Comparison of ENCODE assay signal across 21 cellular contexts in the genomic region with DNA sequence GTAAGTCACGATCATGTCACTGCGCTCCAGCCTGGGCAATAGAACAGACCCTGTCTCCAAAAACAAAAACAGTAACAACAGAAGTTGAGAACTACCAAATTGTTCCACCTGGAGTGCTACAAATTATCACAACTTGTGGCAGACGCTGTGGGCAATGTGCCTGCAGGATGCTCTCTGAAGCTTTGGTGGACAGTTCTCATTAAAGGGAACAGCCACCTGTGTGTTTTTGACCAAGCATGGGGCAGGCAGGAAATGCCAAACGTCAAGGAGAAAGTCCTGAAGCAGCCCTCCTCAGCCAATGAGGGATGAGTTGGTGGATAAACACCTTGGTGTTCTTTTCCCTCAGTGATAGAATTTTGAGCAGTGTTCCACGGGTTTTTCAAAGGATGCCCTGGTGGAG. TPM values are rescaled to one million over a fixed set of nuclear protein-coding genes. Genes with fewer than 3 reads are reported as not detected.
DNase-seq lines count a peak whose midpoint lies in the region; ATAC-seq, FAIRE-seq and TF ChIP-seq lines count a peak whose summit lies in the region.
"Had no signal": no experiment of that assay in that cellular context is flagged by ENCODE, and none has a peak within 500 bp of the region (broad histone marks: within the 10 kb centered on the region; RNA-seq: fewer than 3 reads in every experiment).

No MANE protein-coding gene starts in this region.

- H3F3A ChIP-seq in PC-3 (ENCODE audit: low read length, unreplicated experiment): no peaks in the 10 kb centered on the region

- in situ Hi-C loops in K562 (cut with MboI): no loop called here

- WGBS in K562 (ENCODE audit: insufficient coverage, low coverage, missing lambda C conversion rate): 31% methylated on average over 5 of the region's 5 CpGs
- WGBS in spleen, 5 donors: 50 to 65% (median 55%) methylated on average over 5 of the region's 5 CpGs

- H3K27ac ChIP-seq in breast epithelium (no peak overlapping the region), PC-3 (ENCODE audit: low read length) (no peak overlapping the region), K562 (ENCODE audit: extremely low read depth, low read depth, low read length) (no peak overlapping the region), spleen (no peak overlapping the region)
- H3K27ac ChIP-seq: HL-60 had no signal

- TF ChIP-seq CTCF in MCF 10A (IDR thresholded peaks at IDR 0.05; ENCODE audit: unreplicated experiment) (no peak), breast epithelium (IDR thresholded peaks at IDR 0.05) (no peak), PC-3 (conservative IDR thresholded peaks at IDR 0.05; ENCODE audit: low read depth, low read length) (no peak), K562 (IDR thresholded peaks at IDR 0.05 in 2 of 3, conservative IDR thresholded peaks at IDR 0.05 in 1 of 3; ENCODE audit: insufficient read depth in 2 of 3, low read depth in 1 of 3, low read length in 3 of 3) (no peak), spleen (IDR thresholded peaks at IDR 0.05 in 8 of 11, conservative IDR thresholded peaks at IDR 0.05 in 3 of 11) (no peak), glutamatergic neuron (IDR thresholded peaks at IDR 0.05; ENCODE audit: partially characterized antibody, unreplicated experiment) (no peak)

- H3K9me2 ChIP-seq in PC-3 (replicated peaks; ENCODE audit: low read length): no peaks in the 10 kb centered on the region

- no peak overlapping the region for H3K4me2 ChIP-seq in PC-3 (ENCODE audit: low read length)
- no peak overlapping the region for H3K4me2 ChIP-seq in K562 (ENCODE audit: insufficient read depth, low read length)

- DNase-seq in MCF 10A (ENCODE audit: unreplicated experiment): no peak
- no peak for DNase-seq in breast epithelium (ENCODE audit: low spot score in 2 of 2)
- no peak for DNase-seq in PC-3
- DNase-seq in K562 (ENCODE audit: extremely low read depth in 1 of 4, low spot score in 3 of 4): no peak
- no peak for DNase-seq in spleen
- no peak for DNase-seq in glutamatergic neuron
- DNase-seq in stimulated activated naive CD4-positive, alpha-beta T cell treated with Interleukin-2 at 50 U/mL for 16 hours (lab: John Stamatoyannopoulos, UW): no peak
- DNase-seq in HCEC 1CT: no peak
- DNase-seq: Caco-2; DMS53; H9; MV-4-11; NCI-H1436; NCI-H524 treated with DMSO at 0.1 percent for 48 hours; NK-92 treated with Interleukin-12 subunit alpha and Interleukin-12 subunit beta, amount 100 ng/mL, for 24 hours; T-cell had no signal

- no peak for TF ChIP-seq EP300 in K562 (IDR thresholded peaks at IDR 0.05; ENCODE audit: low read length)

- H4K20me1 ChIP-seq in PC-3 (ENCODE audit: low read length): no peaks in the 10 kb centered on the region
- H4K20me1 ChIP-seq in K562 (replicated peaks; ENCODE audit: control insufficient read depth, insufficient read depth, low read length): no peaks in the 10 kb centered on the region

- H3K27me3 Mint-ChIP-seq in MCF 10A (ENCODE audit: insufficient read depth, unreplicated experiment): no peaks in the 10 kb centered on the region
- peaks cover 11% of the 10 kb centered on the region for H3K27me3 Mint-ChIP-seq in glutamatergic neuron (ENCODE audit: unreplicated experiment)
- H3K27me3 Mint-ChIP-seq: T-cell had no signal

- peak; percentile 40 for ATAC-seq in PC-3
- no peak; the same call in 2 of the 3 replicates for ATAC-seq in K562
- ATAC-seq: T-cell had no signal

- BruUV-seq in MCF 10A (replicated peaks; lab: Mats Ljungman, UMichigan): no TSS peak
- no TSS peak for BruUV-seq in PC-3 (replicated peaks; lab: Mats Ljungman, UMichigan)
- BruUV-seq in K562 (replicated peaks; lab: Mats Ljungman, UMichigan): no TSS peak

- H3K79me2 ChIP-seq in PC-3 (ENCODE audit: low read length): no peaks in the 10 kb centered on the region
- H3K79me2 ChIP-seq in K562 (ENCODE audit: control insufficient read depth, insufficient read depth, low read length): no peaks in the 10 kb centered on the region

- H3K4me1 ChIP-seq in breast epithelium (no peaks in the 10 kb centered on the region), PC-3 (ENCODE audit: insufficient read depth, low read length) (peaks cover 11% of the 10 kb centered on the region), K562 (replicated peaks in 1 of 2; ENCODE audit: control insufficient read depth in 2 of 2, insufficient read depth in 2 of 2, low read length in 2 of 2) (no peaks in the 10 kb centered on the region; a peak in 1 of 5 replicates), spleen (no peaks in the 10 kb centered on the region)
- H3K4me1 ChIP-seq: Caco-2 had no signal

- TF ChIP-seq RAD21 in K562 (CRISPR knock-in tag; conservative IDR thresholded peaks at IDR 0.05 in 1 of 2, IDR thresholded peaks at IDR 0.05 in 1 of 2): no peak

- no peaks in the 10 kb centered on the region for H3K36me3 ChIP-seq in breast epithelium
- no peaks in the 10 kb centered on the region for H3K36me3 ChIP-seq in PC-3 (ENCODE audit: low read depth, low read length)
- H3K36me3 ChIP-seq in K562 (ENCODE audit: control insufficient read depth, insufficient read depth, low read length): no peaks in the 10 kb centered on the region
- H3K36me3 ChIP-seq in spleen: no peaks in the 10 kb centered on the region

- H3K4me3 ChIP-seq in breast epithelium: no peak overlapping the region
- H3K4me3 ChIP-seq in PC-3 (ENCODE audit: low read length): no peak overlapping the region
- no peak overlapping the region for H3K4me3 ChIP-seq in K562
- no peak overlapping the region for H3K4me3 ChIP-seq in spleen

- POLR2A ChIA-PET in MCF 10A (lab: Yijun Ruan, JAX): interaction anchor here (0.7 to 5.7 kb wide), 11 partner anchors 8 to 86 kb away, joined by 3 to 51 read pairs (median 4); partner anchors contain the start of genes BCL2L1 and TPX2
- POLR2A ChIA-PET in PC-3 (lab: Charles Lee; ENCODE audit: unreplicated experiment): no interaction called here
- POLR2A ChIA-PET in K562 (lab: Yijun Ruan, JAX): interaction anchor here (1.0 to 1.4 kb wide), 3 partner anchors 8 to 22 kb away, joined by 3 to 8 read pairs (median 3); no protein-coding TSS in a partner anchor

- H2AFZ ChIP-seq in PC-3 (ENCODE audit: low read length) (no peak overlapping the region), K562 (ENCODE audit: low read depth, low read length) (peak overlapping the region; percentile 26; the same call in 1 of the 2 replicates)

- H3K9me3 ChIP-seq in breast epithelium (no peaks in the 10 kb centered on the region), PC-3 (ENCODE audit: low read length) (no peaks in the 10 kb centered on the region), K562 (replicated peaks; ENCODE audit: control insufficient read depth, insufficient read depth, low read depth, low read length) (no peaks in the 10 kb centered on the region), spleen (no peaks in the 10 kb centered on the region)
- H3K9me3 ChIP-seq: Caco-2 had no signal

- intact Hi-C loops in MCF 10A (cut with micrococcal nuclease) (no loop called here), breast epithelium (cut with DNase I; ENCODE audit: low total_unique reads) (no loop called here), PC-3 (cut with micrococcal nuclease) (no loop called here), K562 (cut with micrococcal nuclease) (no loop called here), spleen (cut with DNase I; ENCODE audit: low total_unique reads) (no loop called here)

- H3K36me3 Mint-ChIP-seq in MCF 10A (ENCODE audit: insufficient read depth, unreplicated experiment) (no peaks in the 10 kb centered on the region), glutamatergic neuron (ENCODE audit: unreplicated experiment) (no peaks in the 10 kb centered on the region)
- H3K36me3 Mint-ChIP-seq: CD14-positive monocyte, T-cell had no signal

- CTCF ChIA-PET in MCF 10A (lab: Yijun Ruan, JAX) (interaction anchor here (0.6 to 6.8 kb wide), 13 partner anchors 8 to 96 kb away, joined by 3 to 73 read pairs (median 4); partner anchors contain the start of gene BCL2L1), PC-3 (lab: Charles Lee) (interaction anchor here (1.1 kb wide), 1 partner anchor 19 kb away, joined by 3 read pairs; no protein-coding TSS in a partner anchor), K562 (lab: Yijun Ruan, JAX; ENCODE audit: low intra/inter-chr PET ratio) (no interaction called here)

- H3K27me3 ChIP-seq in breast epithelium: no peaks in the 10 kb centered on the region
- H3K27me3 ChIP-seq in PC-3 (ENCODE audit: low read length): no peaks in the 10 kb centered on the region
- H3K27me3 ChIP-seq in K562 (ENCODE audit: control insufficient read depth in 2 of 2, insufficient read depth in 2 of 2, low read length in 2 of 2): no peaks in the 10 kb centered on the region
- H3K27me3 ChIP-seq in spleen (replicated peaks in 1 of 7): no peaks in the 10 kb centered on the region

- H3K9me1 ChIP-seq in K562 (ENCODE audit: control insufficient read depth, insufficient read depth, low read length): no peaks in the 10 kb centered on the region

- H3K27ac Mint-ChIP-seq in MCF 10A (ENCODE audit: low read depth, unreplicated experiment): peak overlapping the region; percentile 57
- no peak overlapping the region for H3K27ac Mint-ChIP-seq in glutamatergic neuron (ENCODE audit: unreplicated experiment)
- H3K27ac Mint-ChIP-seq: CD14-positive monocyte, H9, T-cell had no signal

- H3K4me3 Mint-ChIP-seq in MCF 10A (ENCODE audit: unreplicated experiment): no peak overlapping the region
- no peak overlapping the region for H3K4me3 Mint-ChIP-seq in glutamatergic neuron (ENCODE audit: unreplicated experiment)
- H3K4me3 Mint-ChIP-seq: CD14-positive monocyte, H9, T-cell had no signal

- TF ChIP-seq POLR2A in breast epithelium (IDR thresholded peaks at IDR 0.05): no peak
- TF ChIP-seq POLR2A in K562 (conservative IDR thresholded peaks at IDR 0.05): no peak
- no peak for TF ChIP-seq POLR2A in spleen (IDR thresholded peaks at IDR 0.05)

- no peak overlapping the region for H3K9ac ChIP-seq in PC-3 (ENCODE audit: low read length)
- no peak overlapping the region for H3K9ac ChIP-seq in K562 (ENCODE audit: insufficient read depth in 1 of 2, low read depth in 2 of 2, low read length in 2 of 2)

- no peaks in the 10 kb centered on the region for H3K9me3 Mint-ChIP-seq in MCF 10A (ENCODE audit: unreplicated experiment)
- peaks cover 3% of the 10 kb centered on the region for H3K9me3 Mint-ChIP-seq in glutamatergic neuron (ENCODE audit: unreplicated experiment)
- H3K9me3 Mint-ChIP-seq: CD14-positive monocyte, H9, T-cell had no signal

- no peak for FAIRE-seq in K562 (lab: Jason Lieb, UNC)
- FAIRE-seq: HTR-8/SVneo had no signal

- H3K4me1 Mint-ChIP-seq in MCF 10A (ENCODE audit: insufficient read depth, unreplicated experiment) (peaks cover 12% of the 10 kb centered on the region), glutamatergic neuron (ENCODE audit: low read depth, unreplicated experiment) (no peaks in the 10 kb centered on the region)
- H3K4me1 Mint-ChIP-seq: CD14-positive monocyte, H9, T-cell had no signal

RNA-seq across cellular contexts. Expression of gene COX4I2, which starts 15.9 kb away (rescaled TPM):
- not detected in 2 replicates for total RNA-seq in MCF 10A (2022)
- total RNA-seq in breast epithelium: 1 to 10 TPM in 1 of 3 donors, not detected in 2; 5.3 TPM
- total RNA-seq in PC-3 (2014; rRNA removed): not detected in 2 replicates
- total RNA-seq in K562 (2011; cell fraction: chromatin; rRNA removed; ENCODE audit: low replicate concordance): not detected in 2 replicates
- not detected in 2 replicates for total RNA-seq in K562 (2011; cell fraction: nucleolus; rRNA removed)
- not detected in 2 replicates for total RNA-seq in K562 (2011; cell fraction: nucleoplasm; rRNA removed)
- total RNA-seq in K562 (2014; rRNA removed): not detected in 2 replicates
- not detected in 2 replicates for total RNA-seq in K562 (2014; rRNA removed; fragmentation: Illumina TruSeq; extraction: Trizol)
- total RNA-seq in K562 (2015; rRNA removed; fragmentation: Illumina TruSeq; extraction: Trizol): not detected in 2 replicates
- not detected in 2 replicates for total RNA-seq in K562 (2021)
- polyA plus RNA-seq in K562 (2011; rRNA removed): not detected in 2 replicates
- polyA plus RNA-seq in K562 (2011; cell fraction: cytosol; rRNA removed): not detected in 2 replicates
- not detected in 2 replicates for polyA plus RNA-seq in K562 (2011; cell fraction: nucleus; rRNA removed)
- polyA plus RNA-seq in K562 (2012): not detected in 2 replicates
- polyA plus RNA-seq in K562 (2014; fragmentation: Illumina TruSeq; extraction: Trizol): not detected in 2 replicates
- not detected for polyA plus RNA-seq in K562 (2014; fragmentation: Nextera tagmentation; extraction: Ambion mirVana)
- not detected in 2 replicates for polyA plus RNA-seq in K562 (2014; rRNA removed)
- polyA minus RNA-seq in K562 (2011; rRNA and poly(A)+ RNA removed): not detected in 2 replicates
- polyA minus RNA-seq in K562 (2011; cell fraction: cytosol; rRNA and poly(A)+ RNA removed): not detected in 2 replicates
- polyA minus RNA-seq in K562 (2011; cell fraction: nucleus; rRNA and poly(A)+ RNA removed): not detected in 2 replicates
- 1 to 10 TPM in 3 of 7 donors, not detected in 4; 1.1 to 1.5 (median 1.5) TPM for total RNA-seq in spleen
- 1 to 10 TPM; 1.9 to 4.6 (median 2.0) TPM for polyA plus RNA-seq in spleen
- not detected for total RNA-seq in glutamatergic neuron (ENCODE audit: unreplicated experiment)
- total RNA-seq: A673, Caco-2, H9, OCI-LY7, T-cell had no signal
- polyA plus RNA-seq: CD14-positive monocyte had no signal

RNA-seq across cellular contexts. Expression of gene ID1, which starts 48.5 kb away (rescaled TPM):
- total RNA-seq in MCF 10A (2022): 35.7 and 38.4 TPM in 2 replicates
- total RNA-seq in breast epithelium: 100 to 1,000 TPM; 156 to 407 (median 270) TPM
- 774 and 872 TPM in 2 replicates for total RNA-seq in PC-3 (2014; rRNA removed)
- 71.5 and 250 TPM in 2 replicates for total RNA-seq in K562 (2011; cell fraction: chromatin; rRNA removed; ENCODE audit: low replicate concordance)
- 362 and 403 TPM in 2 replicates for total RNA-seq in K562 (2011; cell fraction: nucleolus; rRNA removed)
- 143 and 176 TPM in 2 replicates for total RNA-seq in K562 (2011; cell fraction: nucleoplasm; rRNA removed)
- total RNA-seq in K562 (2014; rRNA removed): 358 and 410 TPM in 2 replicates
- total RNA-seq in K562 (2014; rRNA removed; fragmentation: Illumina TruSeq; extraction: Trizol): 40.1 and 40.5 TPM in 2 replicates
- total RNA-seq in K562 (2015; rRNA removed; fragmentation: Illumina TruSeq; extraction: Trizol): 65.0 and 66.8 TPM in 2 replicates
- 160 and 167 TPM in 2 replicates for total RNA-seq in K562 (2021)
- polyA plus RNA-seq in K562 (2011; rRNA removed): 75.8 and 119 TPM in 2 replicates
- 230 and 856 TPM in 2 replicates for polyA plus RNA-seq in K562 (2011; cell fraction: cytosol; rRNA removed)
- 232 and 726 TPM in 2 replicates for polyA plus RNA-seq in K562 (2011; cell fraction: nucleus; rRNA removed)
- 82.5 and 140 TPM in 2 replicates for polyA plus RNA-seq in K562 (2012)
- 20.8 and 50.8 TPM in 2 replicates for polyA plus RNA-seq in K562 (2014; fragmentation: Illumina TruSeq; extraction: Trizol)
- polyA plus RNA-seq in K562 (2014; fragmentation: Nextera tagmentation; extraction: Ambion mirVana): 1 to 10 TPM; 1.4 to 4.4 TPM
- polyA plus RNA-seq in K562 (2014; rRNA removed): 298 and 319 TPM in 2 replicates
- polyA minus RNA-seq in K562 (2011; rRNA and poly(A)+ RNA removed): 14.9 and 32.5 TPM in 2 replicates
- 90.2 and 138 TPM in 2 replicates for polyA minus RNA-seq in K562 (2011; cell fraction: cytosol; rRNA and poly(A)+ RNA removed)
- 183 and 246 TPM in 2 replicates for polyA minus RNA-seq in K562 (2011; cell fraction: nucleus; rRNA and poly(A)+ RNA removed)
- total RNA-seq in spleen: 100 to 1,000 TPM in 5 of 7 donors, 10 to 100 TPM in 2; 77.1 to 222 (median 124) TPM
- 100 to 1,000 TPM in 2 of 3 donors, 10 to 100 TPM in 1; 47.6 to 131 (median 122) TPM for polyA plus RNA-seq in spleen
- 92.0 TPM for total RNA-seq in glutamatergic neuron (ENCODE audit: unreplicated experiment)
